ENCODE assay signal across 20 cellular contexts in genomic region chrX:129636175-129636681, GRCh38. TPM values are rescaled to one million over a fixed set of nuclear protein-coding genes. Genes with fewer than 3 reads are reported as not detected.
DNase-seq lines count a peak whose midpoint lies in the region; FAIRE-seq and TF ChIP-seq lines count a peak whose summit lies in the region.
"Had no signal": no experiment of that assay in that cellular context is flagged by ENCODE, and none has a peak within 500 bp of the region (broad histone marks: within the 10 kb centered on the region; RNA-seq: fewer than 3 reads in every experiment).

No MANE protein-coding gene starts in this region.

- peak overlapping the region in 1 of 2 donors; percentile 5 for H3K9ac ChIP-seq in duodenal mucosa (ENCODE audit: low read depth in 1 of 2, low read length in 2 of 2)
- no peak overlapping the region for H3K9ac ChIP-seq in kidney (ENCODE audit: low read length in 2 of 2)
- H3K9ac ChIP-seq in mucosa of rectum (ENCODE audit: low read depth in 1 of 2, low read length in 2 of 2): no peak overlapping the region

- no peaks in the 10 kb centered on the region for H3K9me3 ChIP-seq in duodenal mucosa (ENCODE audit: control insufficient read depth in 1 of 2, low read length in 2 of 2)
- no peaks in the 10 kb centered on the region for H3K9me3 ChIP-seq in kidney (ENCODE audit: control insufficient read depth in 1 of 2, low read length in 2 of 2)
- no peaks in the 10 kb centered on the region for H3K9me3 ChIP-seq in mucosa of rectum (ENCODE audit: control insufficient read depth in 2 of 2, low read length in 2 of 2)
- H3K9me3 ChIP-seq: A549, Caco-2 had no signal

- peak; percentile 39 for DNase-seq in LoVo (ENCODE audit: low spot score)
- no peak for DNase-seq in kidney
- DNase-seq in globus pallidus (ENCODE audit: low spot score): no peak
- no peak for DNase-seq in activated gamma-delta T cell (lab: John Stamatoyannopoulos, UW)
- DNase-seq in activated CD8-positive, alpha-beta memory T cell treated with anti-CD3 and anti-CD28 coated beads, Interleukin-2, amount 50 U/mL, for 48 hours: no peak
- DNase-seq in NCI-H446 treated with DMSO at 0.1 percent for 48 hours (lab: John Stamatoyannopoulos, UW): no peak
- DNase-seq: AML-193, DMS53, H9, NCI-H1092, NCI-H2107, NCI-H226, NCI-H69, PC-9, SHP77 had no signal

- peak; percentile 68 for FAIRE-seq in kidney (lab: Jason Lieb, UNC)
- FAIRE-seq: A549 had no signal

- H3K4me3 ChIP-seq in duodenal mucosa (ENCODE audit: low read depth in 1 of 2, low read length in 2 of 2) (no peak overlapping the region), kidney (ENCODE audit: low read length in 2 of 2) (no peak overlapping the region), mucosa of rectum (ENCODE audit: low read length in 2 of 2) (no peak overlapping the region)
- H3K4me3 ChIP-seq: A549, PC-9 had no signal

- intact Hi-C loops in kidney (cut with DNase I): no loop called here

- H3K27ac ChIP-seq in duodenal mucosa (ENCODE audit: low read depth, low read length) (peak overlapping the region; percentile 59), kidney (ENCODE audit: low read depth in 2 of 2, low read length in 2 of 2) (peak overlapping the region in 1 of 2 donors; percentile 33), mucosa of rectum (ENCODE audit: low read depth in 2 of 2, low read length in 2 of 2) (peak overlapping the region; percentile 64 to 69)
- H3K27ac ChIP-seq: A549, PC-9 had no signal

- H3K27me3 ChIP-seq in duodenal mucosa (ENCODE audit: control insufficient read depth in 1 of 2, insufficient read depth in 2 of 2, low read length in 2 of 2): no peaks in the 10 kb centered on the region
- peaks cover 0 to 7% of the 10 kb centered on the region in 2 donors for H3K27me3 ChIP-seq in mucosa of rectum (ENCODE audit: control insufficient read depth in 2 of 2, insufficient read depth in 2 of 2, low read length in 2 of 2)

- no peak for TF ChIP-seq CTCF in kidney (IDR thresholded peaks at IDR 0.05; ENCODE audit: borderline replicate concordance, extremely low read depth, insufficient read depth)

- H3K36me3 ChIP-seq in duodenal mucosa (ENCODE audit: control insufficient read depth in 1 of 2, insufficient read depth in 2 of 2, low read length in 2 of 2) (no peaks in the 10 kb centered on the region), kidney (ENCODE audit: control insufficient read depth in 1 of 2, insufficient read depth in 2 of 2, low read length in 2 of 2) (no peaks in the 10 kb centered on the region), mucosa of rectum (ENCODE audit: control insufficient read depth in 2 of 2, insufficient read depth in 2 of 2, low read length in 2 of 2) (no peaks in the 10 kb centered on the region)

- peaks cover 8 to 17% of the 10 kb centered on the region in 2 donors for H3K4me1 ChIP-seq in duodenal mucosa (ENCODE audit: control insufficient read depth in 1 of 2, insufficient read depth in 2 of 2, low read length in 2 of 2)
- no peaks in the 10 kb centered on the region for H3K4me1 ChIP-seq in kidney (ENCODE audit: control insufficient read depth in 1 of 2, insufficient read depth in 1 of 2, low read depth in 1 of 2, low read length in 2 of 2)
- peaks cover 6 to 12% of the 10 kb centered on the region in 2 donors for H3K4me1 ChIP-seq in mucosa of rectum (ENCODE audit: control insufficient read depth in 2 of 2, insufficient read depth in 2 of 2, low read length in 2 of 2)
- H3K4me1 ChIP-seq: A549, Caco-2 had no signal

RNA-seq across cellular contexts. Expression of gene APLN, which starts 18.5 kb away (rescaled TPM):
- total RNA-seq in kidney: 0.31 TPM
- polyA plus RNA-seq in kidney (ENCODE audit: insufficient read depth, low read depth, low replicate concordance): 9.9 TPM
- polyA plus RNA-seq: IgD-negative memory B cell had no signal
